Comparison of ENCODE assay signal across 9 cellular contexts in genomic region chr11:68327586-68328370, GRCh38. TPM values are rescaled to one million over a fixed set of nuclear protein-coding genes. Genes with fewer than 3 reads are reported as not detected.
A peak's percentile ranks its signal among the peaks of the same experiment; 100 is the strongest.
DNase-seq lines count a peak whose midpoint lies in the region; ATAC-seq lines count a peak whose summit lies in the region.
"Had no signal": no experiment of that assay in that cellular context is flagged by ENCODE, and none has a peak within 500 bp of the region (broad histone marks: within the 10 kb centered on the region; RNA-seq: fewer than 3 reads in every experiment).

No MANE protein-coding gene starts in this region.

- peaks cover 2% of the 10 kb centered on the region for H3K36me3 Mint-ChIP-seq in activated CD4-positive, alpha-beta T cell treated with anti-CD3 and anti-CD28 coated beads, Interleukin-2, amount 10 ng/mL, durations not matched to agents 24 days and 14 days (ENCODE audit: low read depth)
- no peaks in the 10 kb centered on the region for H3K36me3 Mint-ChIP-seq in activated CD4-positive, alpha-beta T cell treated with anti-CD3 and anti-CD28 coated beads for 36 hours (ENCODE audit: low read depth)
- no peaks in the 10 kb centered on the region for H3K36me3 Mint-ChIP-seq in activated naive CD8-positive, alpha-beta T cell treated with anti-CD3 and anti-CD28 coated beads for 36 hours

- H3K9me3 Mint-ChIP-seq in activated CD4-positive, alpha-beta T cell treated with anti-CD3 and anti-CD28 coated beads, Interleukin-2, amount 10 ng/mL, durations not matched to agents 24 days and 14 days, result no peaks in the 10 kb centered on the region
- no peaks in the 10 kb centered on the region for H3K9me3 Mint-ChIP-seq in activated CD4-positive, alpha-beta T cell treated with anti-CD3 and anti-CD28 coated beads for 36 hours (ENCODE audit: low read depth)
- H3K9me3 Mint-ChIP-seq in activated naive CD8-positive, alpha-beta T cell treated with anti-CD3 and anti-CD28 coated beads for 36 hours, result no peaks in the 10 kb centered on the region

- no peak for ATAC-seq in activated CD4-positive, alpha-beta T cell treated with anti-CD3 and anti-CD28 coated beads for 36 hours
- ATAC-seq in GM19351 (IDR thresholded peaks at IDR 0.05; ENCODE audit: unreplicated experiment) (no peak), HG03521 (IDR thresholded peaks at IDR 0.05; ENCODE audit: unreplicated experiment) (no peak)

- no peak overlapping the region for H3K27ac Mint-ChIP-seq in activated CD4-positive, alpha-beta T cell treated with anti-CD3 and anti-CD28 coated beads, Interleukin-2, amount 10 ng/mL, durations not matched to agents 24 days and 14 days
- no peak overlapping the region for H3K27ac Mint-ChIP-seq in activated CD4-positive, alpha-beta T cell treated with anti-CD3 and anti-CD28 coated beads for 36 hours
- no peak overlapping the region for H3K27ac Mint-ChIP-seq in activated naive CD8-positive, alpha-beta T cell treated with anti-CD3 and anti-CD28 coated beads for 36 hours

- no peaks in the 10 kb centered on the region for H3K27me3 ChIP-seq in layer of hippocampus (ENCODE audit: control insufficient read depth, insufficient read depth, low read length)

- peaks cover 43% of the 10 kb centered on the region for H3K4me1 Mint-ChIP-seq in activated CD4-positive, alpha-beta T cell treated with anti-CD3 and anti-CD28 coated beads, Interleukin-2, amount 10 ng/mL, durations not matched to agents 24 days and 14 days
- peaks cover 51% of the 10 kb centered on the region for H3K4me1 Mint-ChIP-seq in activated CD4-positive, alpha-beta T cell treated with anti-CD3 and anti-CD28 coated beads for 36 hours
- H3K4me1 Mint-ChIP-seq in activated naive CD8-positive, alpha-beta T cell treated with anti-CD3 and anti-CD28 coated beads for 36 hours, result peaks cover 56% of the 10 kb centered on the region

- intact Hi-C loops in activated CD4-positive, alpha-beta T cell treated with anti-CD3 and anti-CD28 coated beads, Interleukin-2, amount 10 ng/mL, durations not matched to agents 24 days and 14 days (cut with micrococcal nuclease), result no loop called here
- intact Hi-C loops in activated CD4-positive, alpha-beta T cell treated with anti-CD3 and anti-CD28 coated beads for 36 hours (cut with DNase I, micrococcal nuclease), result no loop called here

- POLR2A ChIA-PET in activated CD4-positive, alpha-beta T cell treated with anti-CD3 and anti-CD28 coated beads for 36 hours (lab: Charles Lee), result interaction anchor here (0.6 kb wide), 1 partner anchor 9 kb away, joined by 6 read pairs; no protein-coding TSS in a partner anchor

- no peaks in the 10 kb centered on the region for H3K27me3 Mint-ChIP-seq in activated CD4-positive, alpha-beta T cell treated with anti-CD3 and anti-CD28 coated beads, Interleukin-2, amount 10 ng/mL, durations not matched to agents 24 days and 14 days
- no peaks in the 10 kb centered on the region for H3K27me3 Mint-ChIP-seq in activated CD4-positive, alpha-beta T cell treated with anti-CD3 and anti-CD28 coated beads for 36 hours
- no peaks in the 10 kb centered on the region for H3K27me3 Mint-ChIP-seq in activated naive CD8-positive, alpha-beta T cell treated with anti-CD3 and anti-CD28 coated beads for 36 hours

- DNase-seq in activated CD4-positive, alpha-beta T cell treated with anti-CD3 and anti-CD28 coated beads, Interleukin-2, amount 10 ng/mL, durations not matched to agents 24 days and 14 days, result no peak
- DNase-seq in activated CD4-positive, alpha-beta T cell treated with anti-CD3 and anti-CD28 coated beads for 36 hours, result no peak
- no peak for DNase-seq in activated naive CD8-positive, alpha-beta T cell treated with anti-CD3 and anti-CD28 coated beads for 36 hours
- DNase-seq in substantia nigra (lab: John Stamatoyannopoulos, UW) (peak in 3 of 49 donors; percentile 15 to 24 (median 21)), NCI-H226 (no peak)
- DNase-seq: NCI-H2107 had no signal

- H3K4me3 Mint-ChIP-seq in activated CD4-positive, alpha-beta T cell treated with anti-CD3 and anti-CD28 coated beads, Interleukin-2, amount 10 ng/mL, durations not matched to agents 24 days and 14 days, result peak overlapping the region; percentile 48
- no peak overlapping the region for H3K4me3 Mint-ChIP-seq in activated CD4-positive, alpha-beta T cell treated with anti-CD3 and anti-CD28 coated beads for 36 hours
- peak overlapping the region; percentile 30 for H3K4me3 Mint-ChIP-seq in activated naive CD8-positive, alpha-beta T cell treated with anti-CD3 and anti-CD28 coated beads for 36 hours

- CTCF ChIA-PET in activated CD4-positive, alpha-beta T cell treated with anti-CD3 and anti-CD28 coated beads for 36 hours (lab: Charles Lee), result no interaction called here

- H3K27ac ChIP-seq in layer of hippocampus (ENCODE audit: low read depth, low read length) (peak overlapping the region; percentile 88), substantia nigra (ENCODE audit: low read depth, low read length, poor library complexity, severe bottlenecking) (peak overlapping the region; percentile 83)

RNA-seq across cellular contexts. Expression of gene LRP5, which starts 15.4 kb away (rescaled TPM):
- 23.8 and 33.8 TPM in 2 replicates for total RNA-seq in activated CD4-positive, alpha-beta T cell treated with anti-CD3 and anti-CD28 coated beads, Interleukin-2, amount 10 ng/mL, durations not matched to agents 24 days and 14 days
- total RNA-seq in activated CD4-positive, alpha-beta T cell treated with anti-CD3 and anti-CD28 coated beads for 36 hours, result 10 to 100 TPM; 11.7 to 13.6 TPM
- 10 to 100 TPM; 12.7 to 15.4 TPM for total RNA-seq in activated naive CD8-positive, alpha-beta T cell treated with anti-CD3 and anti-CD28 coated beads for 36 hours

RNA-seq across cellular contexts. Expression of gene C11orf24, which starts 56.0 kb away (rescaled TPM):
- total RNA-seq in activated CD4-positive, alpha-beta T cell treated with anti-CD3 and anti-CD28 coated beads, Interleukin-2, amount 10 ng/mL, durations not matched to agents 24 days and 14 days, result 38.0 and 43.2 TPM in 2 replicates
- total RNA-seq in activated CD4-positive, alpha-beta T cell treated with anti-CD3 and anti-CD28 coated beads for 36 hours, result 10 to 100 TPM; 29.4 to 37.4 TPM
- total RNA-seq in activated naive CD8-positive, alpha-beta T cell treated with anti-CD3 and anti-CD28 coated beads for 36 hours, result 10 to 100 TPM; 42.2 to 44.6 TPM
